8 cellular contexts compared by ENCODE assay signal in the genomic region with DNA sequence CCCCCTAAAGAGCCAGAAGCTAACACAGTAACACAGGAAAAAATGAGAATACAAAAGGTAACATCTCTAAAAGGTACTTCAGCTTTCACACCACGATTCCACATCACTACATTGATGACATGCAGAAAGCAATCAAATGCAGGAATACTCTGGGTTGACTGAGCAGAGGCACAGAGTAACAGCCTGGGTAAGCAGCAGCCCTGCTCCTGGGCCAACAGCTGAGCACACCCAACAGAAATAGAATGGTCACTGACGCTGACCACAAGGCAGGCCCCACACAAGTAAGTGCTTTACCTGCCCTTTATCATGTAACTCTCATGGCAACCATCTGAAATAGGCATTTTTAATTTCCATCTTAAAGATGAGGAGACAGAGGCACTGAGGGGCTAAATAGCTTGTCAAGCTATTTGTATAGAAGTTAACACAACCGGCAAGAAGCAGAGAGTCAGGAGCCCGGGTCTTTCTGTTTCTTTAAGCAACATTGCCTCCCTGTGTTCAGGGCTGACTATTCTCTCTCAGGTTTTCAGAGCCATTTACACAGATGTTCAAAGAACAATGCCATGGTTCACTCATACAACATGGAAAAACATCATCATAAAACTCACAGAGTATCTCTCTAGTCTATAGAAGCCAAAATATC.
DNase-seq lines count a peak whose midpoint lies in the region; ATAC-seq and TF ChIP-seq lines count a peak whose summit lies in the region.

No MANE protein-coding gene starts in this region.

- TF ChIP-seq CTCF in GM10248 (IDR thresholded peaks at IDR 0.05; ENCODE audit: control extremely low read depth, extremely low read depth, low read depth, missing control alignments), result no peak

- no peak overlapping the region for H3K27ac Mint-ChIP-seq in activated naive CD8-positive, alpha-beta T cell treated with anti-CD3 and anti-CD28 coated beads, Interleukin-2, amount 10 ng/mL, durations not matched to agents 7 days and 5 days

- DNase-seq in A172 (ENCODE audit: low spot score) (peak; percentile 60), GM10248 (ENCODE audit: extremely low spot score) (peak; percentile 13), NCI-H69 (lab: John Stamatoyannopoulos, UW) (peak; percentile 67), iPS-NIHi11 (ENCODE audit: low spot score) (peak; percentile 41)
- no peak for DNase-seq in activated naive CD8-positive, alpha-beta T cell treated with anti-CD3 and anti-CD28 coated beads, Interleukin-2, amount 10 ng/mL, durations not matched to agents 7 days and 5 days
- DNase-seq in stimulated activated CD8-positive, alpha-beta memory T cell treated with anti-CD3 and anti-CD28 coated beads, Interleukin-4, amount 100 ng/mL, for 48 hours, result peak; percentile 24
- DNase-seq in activated CD8-positive, alpha-beta memory T cell treated with anti-CD3 and anti-CD28 coated beads, Interleukin-2, amount 50 U/mL, for 4 hours, result no peak

- no peaks in the 10 kb centered on the region for H3K36me3 Mint-ChIP-seq in activated naive CD8-positive, alpha-beta T cell treated with anti-CD3 and anti-CD28 coated beads, Interleukin-2, amount 10 ng/mL, durations not matched to agents 7 days and 5 days

- H3K4me3 Mint-ChIP-seq in activated naive CD8-positive, alpha-beta T cell treated with anti-CD3 and anti-CD28 coated beads, Interleukin-2, amount 10 ng/mL, durations not matched to agents 7 days and 5 days, result no peak overlapping the region

- CTCF ChIA-PET in GM10248 (lab: Yijun Ruan, JAX), result interaction anchor here (1.5 to 2.2 kb wide), 2 partner anchors 32 to 574 kb away, joined by 6 to 7 read pairs; no protein-coding TSS in a partner anchor

- H3K9me3 Mint-ChIP-seq in activated naive CD8-positive, alpha-beta T cell treated with anti-CD3 and anti-CD28 coated beads, Interleukin-2, amount 10 ng/mL, durations not matched to agents 7 days and 5 days, result no peaks in the 10 kb centered on the region

- ATAC-seq in activated naive CD8-positive, alpha-beta T cell treated with anti-CD3 and anti-CD28 coated beads, Interleukin-2, amount 10 ng/mL, durations not matched to agents 7 days and 5 days (ENCODE audit: low read depth), result peak; percentile 45
- no peak for ATAC-seq in GM18870 (IDR thresholded peaks at IDR 0.05; ENCODE audit: unreplicated experiment)

- POLR2A ChIA-PET in GM10248 (lab: Yijun Ruan, JAX), result no interaction called here
- POLR2A ChIA-PET in activated naive CD8-positive, alpha-beta T cell treated with anti-CD3 and anti-CD28 coated beads, Interleukin-2, amount 10 ng/mL, durations not matched to agents 7 days and 5 days (lab: Charles Lee), result no interaction called here

- H3K4me1 Mint-ChIP-seq in activated naive CD8-positive, alpha-beta T cell treated with anti-CD3 and anti-CD28 coated beads, Interleukin-2, amount 10 ng/mL, durations not matched to agents 7 days and 5 days, result peaks cover 2% of the 10 kb centered on the region

- peaks cover 7% of the 10 kb centered on the region for H3K27me3 Mint-ChIP-seq in activated naive CD8-positive, alpha-beta T cell treated with anti-CD3 and anti-CD28 coated beads, Interleukin-2, amount 10 ng/mL, durations not matched to agents 7 days and 5 days

Comparison
In these comparisons a context has a peak if more than half of its experiments do, and no peak if none do; other contexts are left out.
1. DNase-seq: peak in A172 (single experiment), GM10248 (single experiment), NCI-H69 (single experiment), iPS-NIHi11 (single experiment) and stimulated activated CD8-positive, alpha-beta memory T cell treated with anti-CD3 and anti-CD28 coated beads, Interleukin-4, amount 100 ng/mL, for 48 hours (single experiment); none in activated naive CD8-positive, alpha-beta T cell treated with anti-CD3 and anti-CD28 coated beads, Interleukin-2, amount 10 ng/mL, durations not matched to agents 7 days and 5 days (single experiment) and activated CD8-positive, alpha-beta memory T cell treated with anti-CD3 and anti-CD28 coated beads, Interleukin-2, amount 50 U/mL, for 4 hours (single experiment).